1 cellular context compared by ENCODE assay signal in the genomic region with DNA sequence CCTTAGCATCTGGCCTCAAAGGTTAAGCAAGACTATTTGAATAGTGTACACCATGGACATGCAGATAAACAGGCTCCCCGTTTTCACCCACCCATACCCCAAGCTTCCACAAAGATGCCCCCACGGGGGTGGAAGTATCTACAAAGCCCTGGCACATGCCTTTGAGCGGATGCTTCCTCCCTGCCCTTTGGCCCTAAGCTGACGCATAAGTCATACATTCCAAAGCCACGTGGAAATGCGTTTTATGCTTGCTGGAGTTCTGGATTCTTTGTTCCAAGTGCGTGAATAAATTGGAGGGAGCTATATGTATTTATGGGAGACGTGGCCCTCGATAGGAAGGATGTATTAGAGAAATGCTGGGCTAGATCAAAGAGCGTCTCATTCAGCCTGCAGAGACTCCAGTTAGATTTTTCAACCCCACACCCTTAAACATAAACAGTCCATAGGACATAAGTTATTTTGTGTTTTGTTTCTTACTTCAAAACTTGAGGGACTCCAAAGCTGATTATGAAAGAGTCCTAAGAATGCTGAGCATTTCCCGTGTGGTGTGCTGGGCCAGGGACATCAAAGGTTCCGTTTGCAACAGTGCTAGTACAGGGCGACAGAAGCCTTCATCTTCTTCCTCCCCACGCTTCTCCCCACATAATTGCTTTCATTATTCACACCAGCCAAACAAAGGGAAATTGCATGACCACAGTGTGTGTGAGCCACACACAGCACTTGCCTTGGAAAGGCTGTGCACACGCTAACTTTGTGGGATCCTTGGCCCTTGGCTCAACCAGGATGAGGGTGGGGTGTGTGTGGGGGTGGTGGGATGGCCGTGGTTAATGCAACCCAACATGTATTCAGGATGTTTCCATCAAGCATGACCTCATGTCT.
A peak's percentile ranks its signal among the peaks of the same experiment; 100 is the strongest.
TF ChIP-seq lines count a peak whose summit lies in the region.

No MANE protein-coding gene starts in this region.

TF ChIP-seq in HepG2, 621 proteins besides CTCF, POLR2A, EP300 and RAD21 (continued from another document and continues in another):
- TF ChIP-seq, protein P1, sequence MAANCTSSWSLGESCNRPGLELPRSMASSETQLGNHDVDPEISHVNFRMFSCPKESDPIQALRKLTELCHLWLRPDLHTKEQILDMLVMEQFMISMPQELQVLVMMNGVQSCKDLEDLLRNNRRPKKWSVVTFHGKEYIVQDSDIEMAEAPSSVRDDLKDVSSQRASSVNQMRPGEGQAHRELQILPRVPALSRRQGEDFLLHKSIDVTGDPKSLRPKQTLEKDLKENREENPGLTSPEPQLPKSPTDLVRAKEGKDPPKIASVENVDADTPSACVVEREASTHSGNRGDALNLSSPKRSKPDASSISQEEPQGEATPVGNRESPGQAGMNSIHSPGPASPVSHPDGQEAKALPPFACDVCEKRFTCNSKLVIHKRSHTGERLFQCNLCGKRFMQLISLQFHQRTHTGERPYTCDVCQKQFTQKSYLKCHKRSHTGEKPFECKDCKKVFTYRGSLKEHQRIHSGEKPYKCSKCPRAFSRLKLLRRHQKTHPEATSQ (CRISPR knock-in tag; IDR thresholded peaks at IDR 0.05; ENCODE audit: borderline replicate concordance), result peak; percentile 70; the same call in 1 of the 2 replicates
- TF ChIP-seq TBP (CRISPR knock-in tag; IDR thresholded peaks at IDR 0.05) (0 out of 2 replicates have a peak, but pooled peaks have one; percentile 68), KDM3A (CRISPR knock-in tag; IDR thresholded peaks at IDR 0.05; ENCODE audit: low read depth) (peak; percentile 59; the same call in 1 of the 2 replicates), RFX5 (IDR thresholded peaks at IDR 0.05; ENCODE audit: low read depth, low read length) (no peak), ZNF138 (CRISPR knock-in tag; IDR thresholded peaks at IDR 0.05; ENCODE audit: low read depth) (no peak), ISL2 (CRISPR knock-in tag; IDR thresholded peaks at IDR 0.05) (peak; percentile 93), KDM4B (CRISPR knock-in tag; IDR thresholded peaks at IDR 0.05) (peak; percentile 94), MBNL3 (CRISPR knock-in tag; conservative IDR thresholded peaks at IDR 0.05) (no peak), SMARCE1 (IDR thresholded peaks at IDR 0.05; ENCODE audit: borderline replicate concordance) (no peak), PHB2 (IDR thresholded peaks at IDR 0.05; ENCODE audit: partially characterized antibody) (no peak), YY1 (IDR thresholded peaks at IDR 0.05; ENCODE audit: insufficient read depth, insufficient replicate concordance, low read depth, low read length) (no peak), MAFG (CRISPR knock-in tag; IDR thresholded peaks at IDR 0.05) (no peak), KAT2B (IDR thresholded peaks at IDR 0.05; ENCODE audit: borderline replicate concordance, low read depth, low read length) (no peak), ZFAT (CRISPR knock-in tag; conservative IDR thresholded peaks at IDR 0.05) (no peak), CCAR2 (optimal IDR thresholded peaks at IDR 0.05; ENCODE audit: low read depth, low read length) (peak; percentile 57), ATM (IDR thresholded peaks at IDR 0.05; ENCODE audit: borderline replicate concordance) (no peak), GATAD1 (CRISPR knock-in tag; IDR thresholded peaks at IDR 0.05) (peak; percentile 66; the same call in 1 of the 2 replicates), SAFB2 (CRISPR knock-in tag; IDR thresholded peaks at IDR 0.05; ENCODE audit: borderline replicate concordance, low read depth) (0 out of 2 replicates have a peak, but pooled peaks have one; percentile 25), HNRNPH1 (optimal IDR thresholded peaks at IDR 0.05; ENCODE audit: low read depth, low read length) (no peak), NR2F6 (IDR thresholded peaks at IDR 0.05) (peak; percentile 87), NR2F6 (CRISPR knock-in tag; IDR thresholded peaks at IDR 0.05) (peak; percentile 95), ZNF720 (CRISPR knock-in tag; IDR thresholded peaks at IDR 0.05) (no peak), ZNF780A (CRISPR knock-in tag; IDR thresholded peaks at IDR 0.05) (no peak), PTBP1 (IDR thresholded peaks at IDR 0.05; ENCODE audit: low read depth, low read length, poor library complexity, severe bottlenecking) (no peak), RBM22 (optimal IDR thresholded peaks at IDR 0.05; ENCODE audit: low read length) (no peak)
- TF ChIP-seq, protein P2, sequence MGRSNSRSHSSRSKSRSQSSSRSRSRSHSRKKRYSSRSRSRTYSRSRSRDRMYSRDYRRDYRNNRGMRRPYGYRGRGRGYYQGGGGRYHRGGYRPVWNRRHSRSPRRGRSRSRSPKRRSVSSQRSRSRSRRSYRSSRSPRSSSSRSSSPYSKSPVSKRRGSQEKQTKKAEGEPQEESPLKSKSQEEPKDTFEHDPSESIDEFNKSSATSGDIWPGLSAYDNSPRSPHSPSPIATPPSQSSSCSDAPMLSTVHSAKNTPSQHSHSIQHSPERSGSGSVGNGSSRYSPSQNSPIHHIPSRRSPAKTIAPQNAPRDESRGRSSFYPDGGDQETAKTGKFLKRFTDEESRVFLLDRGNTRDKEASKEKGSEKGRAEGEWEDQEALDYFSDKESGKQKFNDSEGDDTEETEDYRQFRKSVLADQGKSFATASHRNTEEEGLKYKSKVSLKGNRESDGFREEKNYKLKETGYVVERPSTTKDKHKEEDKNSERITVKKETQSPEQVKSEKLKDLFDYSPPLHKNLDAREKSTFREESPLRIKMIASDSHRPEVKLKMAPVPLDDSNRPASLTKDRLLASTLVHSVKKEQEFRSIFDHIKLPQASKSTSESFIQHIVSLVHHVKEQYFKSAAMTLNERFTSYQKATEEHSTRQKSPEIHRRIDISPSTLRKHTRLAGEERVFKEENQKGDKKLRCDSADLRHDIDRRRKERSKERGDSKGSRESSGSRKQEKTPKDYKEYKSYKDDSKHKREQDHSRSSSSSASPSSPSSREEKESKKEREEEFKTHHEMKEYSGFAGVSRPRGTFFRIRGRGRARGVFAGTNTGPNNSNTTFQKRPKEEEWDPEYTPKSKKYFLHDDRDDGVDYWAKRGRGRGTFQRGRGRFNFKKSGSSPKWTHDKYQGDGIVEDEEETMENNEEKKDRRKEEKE (IDR thresholded peaks at IDR 0.05), result no peak
- TF ChIP-seq, protein P3, sequence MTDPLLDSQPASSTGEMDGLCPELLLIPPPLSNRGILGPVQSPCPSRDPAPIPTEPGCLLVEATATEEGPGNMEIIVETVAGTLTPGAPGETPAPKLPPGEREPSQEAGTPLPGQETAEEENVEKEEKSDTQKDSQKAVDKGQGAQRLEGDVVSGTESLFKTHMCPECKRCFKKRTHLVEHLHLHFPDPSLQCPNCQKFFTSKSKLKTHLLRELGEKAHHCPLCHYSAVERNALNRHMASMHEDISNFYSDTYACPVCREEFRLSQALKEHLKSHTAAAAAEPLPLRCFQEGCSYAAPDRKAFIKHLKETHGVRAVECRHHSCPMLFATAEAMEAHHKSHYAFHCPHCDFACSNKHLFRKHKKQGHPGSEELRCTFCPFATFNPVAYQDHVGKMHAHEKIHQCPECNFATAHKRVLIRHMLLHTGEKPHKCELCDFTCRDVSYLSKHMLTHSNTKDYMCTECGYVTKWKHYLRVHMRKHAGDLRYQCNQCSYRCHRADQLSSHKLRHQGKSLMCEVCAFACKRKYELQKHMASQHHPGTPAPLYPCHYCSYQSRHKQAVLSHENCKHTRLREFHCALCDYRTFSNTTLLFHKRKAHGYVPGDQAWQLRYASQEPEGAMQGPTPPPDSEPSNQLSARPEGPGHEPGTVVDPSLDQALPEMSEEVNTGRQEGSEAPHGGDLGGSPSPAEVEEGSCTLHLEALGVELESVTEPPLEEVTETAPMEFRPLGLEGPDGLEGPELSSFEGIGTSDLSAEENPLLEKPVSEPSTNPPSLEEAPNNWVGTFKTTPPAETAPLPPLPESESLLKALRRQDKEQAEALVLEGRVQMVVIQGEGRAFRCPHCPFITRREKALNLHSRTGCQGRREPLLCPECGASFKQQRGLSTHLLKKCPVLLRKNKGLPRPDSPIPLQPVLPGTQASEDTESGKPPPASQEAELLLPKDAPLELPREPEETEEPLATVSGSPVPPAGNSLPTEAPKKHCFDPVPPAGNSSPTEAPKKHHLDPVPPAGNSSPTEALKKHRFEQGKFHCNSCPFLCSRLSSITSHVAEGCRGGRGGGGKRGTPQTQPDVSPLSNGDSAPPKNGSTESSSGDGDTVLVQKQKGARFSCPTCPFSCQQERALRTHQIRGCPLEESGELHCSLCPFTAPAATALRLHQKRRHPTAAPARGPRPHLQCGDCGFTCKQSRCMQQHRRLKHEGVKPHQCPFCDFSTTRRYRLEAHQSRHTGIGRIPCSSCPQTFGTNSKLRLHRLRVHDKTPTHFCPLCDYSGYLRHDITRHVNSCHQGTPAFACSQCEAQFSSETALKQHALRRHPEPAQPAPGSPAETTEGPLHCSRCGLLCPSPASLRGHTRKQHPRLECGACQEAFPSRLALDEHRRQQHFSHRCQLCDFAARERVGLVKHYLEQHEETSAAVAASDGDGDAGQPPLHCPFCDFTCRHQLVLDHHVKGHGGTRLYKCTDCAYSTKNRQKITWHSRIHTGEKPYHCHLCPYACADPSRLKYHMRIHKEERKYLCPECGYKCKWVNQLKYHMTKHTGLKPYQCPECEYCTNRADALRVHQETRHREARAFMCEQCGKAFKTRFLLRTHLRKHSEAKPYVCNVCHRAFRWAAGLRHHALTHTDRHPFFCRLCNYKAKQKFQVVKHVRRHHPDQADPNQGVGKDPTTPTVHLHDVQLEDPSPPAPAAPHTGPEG (CRISPR knock-in tag; IDR thresholded peaks at IDR 0.05), result peak; percentile 60; the same call in 1 of the 2 replicates
- TF ChIP-seq, protein P4, sequence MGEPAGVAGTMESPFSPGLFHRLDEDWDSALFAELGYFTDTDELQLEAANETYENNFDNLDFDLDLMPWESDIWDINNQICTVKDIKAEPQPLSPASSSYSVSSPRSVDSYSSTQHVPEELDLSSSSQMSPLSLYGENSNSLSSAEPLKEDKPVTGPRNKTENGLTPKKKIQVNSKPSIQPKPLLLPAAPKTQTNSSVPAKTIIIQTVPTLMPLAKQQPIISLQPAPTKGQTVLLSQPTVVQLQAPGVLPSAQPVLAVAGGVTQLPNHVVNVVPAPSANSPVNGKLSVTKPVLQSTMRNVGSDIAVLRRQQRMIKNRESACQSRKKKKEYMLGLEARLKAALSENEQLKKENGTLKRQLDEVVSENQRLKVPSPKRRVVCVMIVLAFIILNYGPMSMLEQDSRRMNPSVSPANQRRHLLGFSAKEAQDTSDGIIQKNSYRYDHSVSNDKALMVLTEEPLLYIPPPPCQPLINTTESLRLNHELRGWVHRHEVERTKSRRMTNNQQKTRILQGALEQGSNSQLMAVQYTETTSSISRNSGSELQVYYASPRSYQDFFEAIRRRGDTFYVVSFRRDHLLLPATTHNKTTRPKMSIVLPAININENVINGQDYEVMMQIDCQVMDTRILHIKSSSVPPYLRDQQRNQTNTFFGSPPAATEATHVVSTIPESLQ (CRISPR knock-in tag; conservative IDR thresholded peaks at IDR 0.05), result peak; percentile 79
- TF ChIP-seq, protein P5, sequence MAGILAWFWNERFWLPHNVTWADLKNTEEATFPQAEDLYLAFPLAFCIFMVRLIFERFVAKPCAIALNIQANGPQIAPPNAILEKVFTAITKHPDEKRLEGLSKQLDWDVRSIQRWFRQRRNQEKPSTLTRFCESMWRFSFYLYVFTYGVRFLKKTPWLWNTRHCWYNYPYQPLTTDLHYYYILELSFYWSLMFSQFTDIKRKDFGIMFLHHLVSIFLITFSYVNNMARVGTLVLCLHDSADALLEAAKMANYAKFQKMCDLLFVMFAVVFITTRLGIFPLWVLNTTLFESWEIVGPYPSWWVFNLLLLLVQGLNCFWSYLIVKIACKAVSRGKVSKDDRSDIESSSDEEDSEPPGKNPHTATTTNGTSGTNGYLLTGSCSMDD (CRISPR knock-in tag; IDR thresholded peaks at IDR 0.05), result no peak
- TF ChIP-seq, protein P6, sequence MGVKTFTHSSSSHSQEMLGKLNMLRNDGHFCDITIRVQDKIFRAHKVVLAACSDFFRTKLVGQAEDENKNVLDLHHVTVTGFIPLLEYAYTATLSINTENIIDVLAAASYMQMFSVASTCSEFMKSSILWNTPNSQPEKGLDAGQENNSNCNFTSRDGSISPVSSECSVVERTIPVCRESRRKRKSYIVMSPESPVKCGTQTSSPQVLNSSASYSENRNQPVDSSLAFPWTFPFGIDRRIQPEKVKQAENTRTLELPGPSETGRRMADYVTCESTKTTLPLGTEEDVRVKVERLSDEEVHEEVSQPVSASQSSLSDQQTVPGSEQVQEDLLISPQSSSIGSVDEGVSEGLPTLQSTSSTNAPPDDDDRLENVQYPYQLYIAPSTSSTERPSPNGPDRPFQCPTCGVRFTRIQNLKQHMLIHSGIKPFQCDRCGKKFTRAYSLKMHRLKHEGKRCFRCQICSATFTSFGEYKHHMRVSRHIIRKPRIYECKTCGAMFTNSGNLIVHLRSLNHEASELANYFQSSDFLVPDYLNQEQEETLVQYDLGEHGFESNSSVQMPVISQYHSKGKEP (CRISPR knock-in tag; IDR thresholded peaks at IDR 0.05), result peak; percentile 60; the same call in 1 of the 2 replicates
- TF ChIP-seq, protein P7, sequence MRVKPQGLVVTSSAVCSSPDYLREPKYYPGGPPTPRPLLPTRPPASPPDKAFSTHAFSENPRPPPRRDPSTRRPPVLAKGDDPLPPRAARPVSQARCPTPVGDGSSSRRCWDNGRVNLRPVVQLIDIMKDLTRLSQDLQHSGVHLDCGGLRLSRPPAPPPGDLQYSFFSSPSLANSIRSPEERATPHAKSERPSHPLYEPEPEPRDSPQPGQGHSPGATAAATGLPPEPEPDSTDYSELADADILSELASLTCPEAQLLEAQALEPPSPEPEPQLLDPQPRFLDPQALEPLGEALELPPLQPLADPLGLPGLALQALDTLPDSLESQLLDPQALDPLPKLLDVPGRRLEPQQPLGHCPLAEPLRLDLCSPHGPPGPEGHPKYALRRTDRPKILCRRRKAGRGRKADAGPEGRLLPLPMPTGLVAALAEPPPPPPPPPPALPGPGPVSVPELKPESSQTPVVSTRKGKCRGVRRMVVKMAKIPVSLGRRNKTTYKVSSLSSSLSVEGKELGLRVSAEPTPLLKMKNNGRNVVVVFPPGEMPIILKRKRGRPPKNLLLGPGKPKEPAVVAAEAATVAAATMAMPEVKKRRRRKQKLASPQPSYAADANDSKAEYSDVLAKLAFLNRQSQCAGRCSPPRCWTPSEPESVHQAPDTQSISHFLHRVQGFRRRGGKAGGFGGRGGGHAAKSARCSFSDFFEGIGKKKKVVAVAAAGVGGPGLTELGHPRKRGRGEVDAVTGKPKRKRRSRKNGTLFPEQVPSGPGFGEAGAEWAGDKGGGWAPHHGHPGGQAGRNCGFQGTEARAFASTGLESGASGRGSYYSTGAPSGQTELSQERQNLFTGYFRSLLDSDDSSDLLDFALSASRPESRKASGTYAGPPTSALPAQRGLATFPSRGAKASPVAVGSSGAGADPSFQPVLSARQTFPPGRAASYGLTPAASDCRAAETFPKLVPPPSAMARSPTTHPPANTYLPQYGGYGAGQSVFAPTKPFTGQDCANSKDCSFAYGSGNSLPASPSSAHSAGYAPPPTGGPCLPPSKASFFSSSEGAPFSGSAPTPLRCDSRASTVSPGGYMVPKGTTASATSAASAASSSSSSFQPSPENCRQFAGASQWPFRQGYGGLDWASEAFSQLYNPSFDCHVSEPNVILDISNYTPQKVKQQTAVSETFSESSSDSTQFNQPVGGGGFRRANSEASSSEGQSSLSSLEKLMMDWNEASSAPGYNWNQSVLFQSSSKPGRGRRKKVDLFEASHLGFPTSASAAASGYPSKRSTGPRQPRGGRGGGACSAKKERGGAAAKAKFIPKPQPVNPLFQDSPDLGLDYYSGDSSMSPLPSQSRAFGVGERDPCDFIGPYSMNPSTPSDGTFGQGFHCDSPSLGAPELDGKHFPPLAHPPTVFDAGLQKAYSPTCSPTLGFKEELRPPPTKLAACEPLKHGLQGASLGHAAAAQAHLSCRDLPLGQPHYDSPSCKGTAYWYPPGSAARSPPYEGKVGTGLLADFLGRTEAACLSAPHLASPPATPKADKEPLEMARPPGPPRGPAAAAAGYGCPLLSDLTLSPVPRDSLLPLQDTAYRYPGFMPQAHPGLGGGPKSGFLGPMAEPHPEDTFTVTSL (CRISPR knock-in tag; IDR thresholded peaks at IDR 0.05; ENCODE audit: borderline replicate concordance), result peak; percentile 93
